In genomic region chr1:95304803-95305202, GRCh38 we compare ENCODE assay signal across 16 cellular contexts.
"Had no signal": no experiment of that assay in that cellular context is flagged by ENCODE, and none has a peak within 500 bp of the region (broad histone marks: within the 10 kb centered on the region; RNA-seq: fewer than 3 reads in every experiment).

No MANE protein-coding gene starts in this region.

- H3K4me3 ChIP-seq: heart left ventricle, ovary, right atrium auricular region, sigmoid colon, skin epidermis, stomach, thoracic aorta had no signal

- H3K9me3 ChIP-seq: heart left ventricle, ovary, right atrium auricular region, stomach, thoracic aorta had no signal

- H3K4me1 ChIP-seq: heart left ventricle, right atrium auricular region, sigmoid colon, stomach had no signal

- H3K27me3 ChIP-seq: ovary, right atrium auricular region, sigmoid colon had no signal

- H3K27ac ChIP-seq: heart left ventricle, ovary, right atrium auricular region, sigmoid colon, skin epidermis, stomach, thoracic aorta had no signal

- H3K36me3 ChIP-seq: heart left ventricle, ovary, right atrium auricular region, sigmoid colon, stomach, thoracic aorta had no signal

- DNase-seq: effector memory CD8-positive, alpha-beta T cell; erythroblast; heart left ventricle; hippocampal formation; kidney glomerular epithelial cell; natural killer cell; ovary; sigmoid colon; stimulated activated CD4-positive, alpha-beta T cell treated with anti-CD3 and anti-CD28 coated beads, Interleukin-12 subunit alpha, Interleukin-12 subunit beta, amount 100 ng/mL, for 4 hours; stimulated activated naive CD4-positive, alpha-beta T cell; stomach; substantia nigra; trophoblast cell had no signal

- ATAC-seq: effector memory CD8-positive, alpha-beta T cell; heart left ventricle; natural killer cell had no signal
